ENCODE assay signal across 9 cellular contexts in genomic region chr6:20946037-20946436, GRCh38.
DNase-seq lines count a peak whose midpoint lies in the region; ATAC-seq, FAIRE-seq and TF ChIP-seq lines count a peak whose summit lies in the region.
"Had no signal": no experiment of that assay in that cellular context is flagged by ENCODE, and none has a peak within 500 bp of the region (broad histone marks: within the 10 kb centered on the region; RNA-seq: fewer than 3 reads in every experiment).

No MANE protein-coding gene starts in this region.

- no peak overlapping the region for H3K18ac ChIP-seq in neuronal stem cell (ENCODE audit: low read length)

- H3K4me2 ChIP-seq in neuronal stem cell (ENCODE audit: insufficient read depth, low read length, poor library complexity, severe bottlenecking) = no peak overlapping the region

- peak overlapping the region in 1 of 2 donors; percentile 4 for H3K27ac Mint-ChIP-seq in effector memory CD8-positive, alpha-beta T cell
- H3K27ac Mint-ChIP-seq in CD14-positive monocyte = no peak overlapping the region

- no peak overlapping the region for H3K14ac ChIP-seq in neuronal stem cell (ENCODE audit: low read length)

- ATAC-seq in GM19467 (IDR thresholded peaks at IDR 0.05; ENCODE audit: unreplicated experiment) (peak; percentile 94), HG03439 (IDR thresholded peaks at IDR 0.05; ENCODE audit: unreplicated experiment) (peak; percentile 67)
- ATAC-seq in effector memory CD8-positive, alpha-beta T cell (replicated peaks) = peak; percentile 26

- no peak for FAIRE-seq in D721Med (lab: Jason Lieb, UNC)
- no peak for FAIRE-seq in frontal cortex (lab: Jason Lieb, UNC)

- no peak overlapping the region for H2BK12ac ChIP-seq in neuronal stem cell (ENCODE audit: low read length)

- intact Hi-C loops in CD14-positive monocyte (cut with micrococcal nuclease) = no loop called here

- H3K23ac ChIP-seq in neuronal stem cell (ENCODE audit: low read depth, low read length, poor library complexity) = no peak overlapping the region

- H2BK15ac ChIP-seq in neuronal stem cell (ENCODE audit: low read length) = no peak overlapping the region

- WGBS in neuronal stem cell (ENCODE audit: extremely low coverage in 2 of 2, insufficient read length in 2 of 2, insufficient replicate concordance in 1 of 2), 2 donors = 100% methylated on average over 1 of the region's 1 CpG; no CpG with 5 or more reads in 1 of the 2 donors

- no peak overlapping the region for H4K91ac ChIP-seq in neuronal stem cell (ENCODE audit: low read depth, low read length, poor library complexity)

- peaks cover 2 to 8% of the 10 kb centered on the region in 2 donors for H3K4me1 Mint-ChIP-seq in effector memory CD8-positive, alpha-beta T cell (ENCODE audit: low read depth in 2 of 2)
- H3K4me1 Mint-ChIP-seq in CD14-positive monocyte = no peaks in the 10 kb centered on the region

- H3K4me1 ChIP-seq in neuronal stem cell (ENCODE audit: control insufficient read depth in 2 of 2, insufficient read depth in 1 of 2, low read depth in 1 of 2, low read length in 2 of 2) = no peaks in the 10 kb centered on the region

- no peaks in the 10 kb centered on the region for H3K27me3 ChIP-seq in neuronal stem cell (ENCODE audit: control insufficient read depth in 3 of 3, insufficient read depth in 3 of 3, low read depth in 1 of 3, low read length in 3 of 3)

- no peak overlapping the region for H3K4ac ChIP-seq in neuronal stem cell (ENCODE audit: low read length)

- peaks cover 3% of the 10 kb centered on the region for H3K36me3 Mint-ChIP-seq in effector memory CD8-positive, alpha-beta T cell (ENCODE audit: insufficient read depth)
- H3K36me3 Mint-ChIP-seq in CD14-positive monocyte = no peaks in the 10 kb centered on the region

- H3K9ac ChIP-seq in neuronal stem cell (ENCODE audit: low read depth, low read length, poor library complexity) = no peak overlapping the region

- DNase-seq in D721Med (ENCODE audit: insufficient read length, low spot score) (no peak), frontal cortex (ENCODE audit: low spot score in 2 of 2) (no peak), CD14-positive monocyte (ENCODE audit: low spot score) (no peak), neuronal stem cell (ENCODE audit: low spot score) (no peak)
- DNase-seq in effector memory CD8-positive, alpha-beta T cell = no peak
- DNase-seq in stimulated activated CD4-positive, alpha-beta T cell treated with anti-CD3 and anti-CD28 coated beads, Interleukin-4, amount 100 ng/mL, for 24 hours = no peak

- no peaks in the 10 kb centered on the region for H3K79me1 ChIP-seq in neuronal stem cell (ENCODE audit: low read depth, low read length)

- no peak overlapping the region for H3K4me3 Mint-ChIP-seq in effector memory CD8-positive, alpha-beta T cell
- H3K4me3 Mint-ChIP-seq in CD14-positive monocyte = no peak overlapping the region
- H3K4me3 Mint-ChIP-seq: neural crest cell had no signal

- no peak overlapping the region for H2BK120ac ChIP-seq in neuronal stem cell (ENCODE audit: low read depth, low read length)

- H2AK5ac ChIP-seq in neuronal stem cell (ENCODE audit: low read depth, low read length) = no peak overlapping the region

- H4K8ac ChIP-seq in neuronal stem cell (ENCODE audit: low read depth, low read length) = no peak overlapping the region

- no peak overlapping the region for H2AFZ ChIP-seq in neuronal stem cell (ENCODE audit: low read length)

- TF ChIP-seq CTCF in D721Med (IDR thresholded peaks at IDR 0.05; ENCODE audit: insufficient read depth, missing control alignments) = peak; percentile 13
- TF ChIP-seq CTCF in CD14-positive monocyte (IDR thresholded peaks at IDR 0.05) = no peak

- H3K4me3 ChIP-seq in neuronal stem cell (ENCODE audit: low read length in 2 of 2) = no peak overlapping the region

- no peak overlapping the region for H2BK5ac ChIP-seq in neuronal stem cell (ENCODE audit: low read length)

- H3K9me3 ChIP-seq in neuronal stem cell (replicated peaks in 1 of 2; ENCODE audit: control insufficient read depth in 2 of 2, insufficient read depth in 1 of 2, low read depth in 1 of 2, low read length in 2 of 2) = peaks cover 0 to 9% of the 10 kb centered on the region in 2 donors

- H3K27ac ChIP-seq in neuronal stem cell (replicated peaks; ENCODE audit: low read length) = no peak overlapping the region

- no peaks in the 10 kb centered on the region for H3K27me3 Mint-ChIP-seq in effector memory CD8-positive, alpha-beta T cell
- no peaks in the 10 kb centered on the region for H3K27me3 Mint-ChIP-seq in CD14-positive monocyte (ENCODE audit: low read depth in 3 of 3)

- H3K36me3 ChIP-seq in neuronal stem cell (replicated peaks in 1 of 2; ENCODE audit: control insufficient read depth in 2 of 2, insufficient read depth in 2 of 2, low read length in 2 of 2) = no peaks in the 10 kb centered on the region

- H3K9me3 Mint-ChIP-seq in effector memory CD8-positive, alpha-beta T cell = no peaks in the 10 kb centered on the region
- H3K9me3 Mint-ChIP-seq in CD14-positive monocyte = peaks cover 4 to 23% (median 12%) of the 10 kb centered on the region in 7 donors

Comparison
In these comparisons a context has a peak if more than half of its experiments do, and no peak if none do; other contexts are left out.
1. ATAC-seq: peak in every context shown above with its lines; median percentile 94 in GM19467; 67 in HG03439; 26 in effector memory CD8-positive, alpha-beta T cell.